15 cellular contexts compared by ENCODE assay signal in genomic region chr11:89489930-89490329, GRCh38. TPM values are rescaled to one million over a fixed set of nuclear protein-coding genes. Genes with fewer than 3 reads are reported as not detected.
A peak's percentile ranks its signal among the peaks of the same experiment; 100 is the strongest.
DNase-seq lines count a peak whose midpoint lies in the region; TF ChIP-seq lines count a peak whose summit lies in the region.
"Had no signal": no experiment of that assay in that cellular context is flagged by ENCODE, and none has a peak within 500 bp of the region (broad histone marks: within the 10 kb centered on the region; RNA-seq: fewer than 3 reads in every experiment).

No MANE protein-coding gene starts in this region.

- peaks cover 0 to 5% (median 0%) of the 10 kb centered on the region in 8 donors for H3K9me3 Mint-ChIP-seq in CD4-positive, alpha-beta memory T cell
- H3K9me3 Mint-ChIP-seq: activated T-helper 1 cell treated with anti-CD3 and anti-CD28 coated beads, Interleukin-12 subunit alpha, Interleukin-12 subunit beta, Interleukin-2, Interleukin-4 antibody, amounts not matched to agents 30 ng/mL and 10 ng/mL and 1 ng/mL, durations not matched to agents 14 hours and 24 hours and 36 hours; T-helper 2 cell treated with Interferon-gamma antibody and Interleukin-4, amounts not matched to agents 5 μg/mL and 100 μg/mL, for 36 hours had no signal

- peak overlapping the region; percentile 57 for H3K4me3 ChIP-seq in fibroblast of pulmonary artery (replicated peaks; ENCODE audit: low read depth, low read length)
- H3K4me3 ChIP-seq in osteoblast (ENCODE audit: insufficient read depth, low read length): no peak overlapping the region
- H3K4me3 ChIP-seq in CD4-positive, alpha-beta memory T cell (ENCODE audit: low read length in 2 of 2): no peak overlapping the region

- H3K4me2 ChIP-seq in osteoblast (ENCODE audit: insufficient read depth, low read length): peak overlapping the region; percentile 86

- peaks cover 0 to 5% of the 10 kb centered on the region in 2 donors for H3K27me3 Mint-ChIP-seq in CD4-positive, alpha-beta memory T cell

- no peaks in the 10 kb centered on the region for H3K4me1 ChIP-seq in osteoblast (ENCODE audit: insufficient read depth, low read length)
- H3K4me1 ChIP-seq in CD4-positive, alpha-beta memory T cell (ENCODE audit: insufficient read depth, low read length): no peaks in the 10 kb centered on the region

- no peaks in the 10 kb centered on the region for H3K36me3 ChIP-seq in osteoblast (ENCODE audit: insufficient read depth, low read length)
- no peaks in the 10 kb centered on the region for H3K36me3 ChIP-seq in CD4-positive, alpha-beta memory T cell (ENCODE audit: insufficient read depth, low read length)

- no peaks in the 10 kb centered on the region for H3K9me3 ChIP-seq in osteoblast (ENCODE audit: low read depth, low read length)
- no peaks in the 10 kb centered on the region for H3K9me3 ChIP-seq in CD4-positive, alpha-beta memory T cell (ENCODE audit: control insufficient read depth in 1 of 2, low read length in 2 of 2)

- no peaks in the 10 kb centered on the region for H3K27me3 ChIP-seq in osteoblast (ENCODE audit: insufficient read depth, low read length)
- H3K27me3 ChIP-seq in CD4-positive, alpha-beta memory T cell (ENCODE audit: insufficient read depth, low read length): no peaks in the 10 kb centered on the region

- no peak overlapping the region for H2AFZ ChIP-seq in osteoblast (ENCODE audit: low read length)

- no peak overlapping the region for H3K27ac ChIP-seq in osteoblast (ENCODE audit: low read depth, low read length)
- no peak overlapping the region for H3K27ac ChIP-seq in CD4-positive, alpha-beta memory T cell (ENCODE audit: low read depth, low read length)

- intact Hi-C loops in CD4-positive, alpha-beta memory T cell (cut with micrococcal nuclease): no loop called here

- H3K79me2 ChIP-seq in osteoblast (ENCODE audit: insufficient read depth, low read length): no peaks in the 10 kb centered on the region

- CTCF ChIA-PET in CD4-positive, alpha-beta memory T cell (lab: Charles Lee; ENCODE audit: partially characterized antibody): no interaction called here

- peak; percentile 3 for DNase-seq in AG08396 (ENCODE audit: low spot score)
- DNase-seq in NCI-H82 (lab: John Stamatoyannopoulos, UW): peak; percentile 80
- DNase-seq in fibroblast of pulmonary artery (ENCODE audit: low read depth): no peak
- DNase-seq in osteoblast (ENCODE audit: insufficient read length, low spot score, missing footprints): no peak
- no peak for DNase-seq in CD4-positive, alpha-beta memory T cell
- DNase-seq in activated CD8-positive, alpha-beta memory T cell treated with anti-CD3 and anti-CD28 coated beads for 24 hours: no peak
- DNase-seq in NCI-H446 treated with DMSO at 0.1 percent for 48 hours (lab: John Stamatoyannopoulos, UW): no peak
- DNase-seq in stimulated activated CD4-positive, alpha-beta T cell treated with anti-CD3 and anti-CD28 coated beads, Interleukin-4, amount 100 ng/mL, for 1 hour: no peak
- DNase-seq: activated CD4-positive, alpha-beta T cell treated with anti-CD3 and anti-CD28 coated beads, Interleukin-2, amount 50 U/mL, for 4 hours; DMS 273 treated with DMSO at 0.1 percent for 48 hours; effector CD4-positive, alpha-beta T cell; NCI-H1105; NCI-H446 had no signal

- H3K36me3 Mint-ChIP-seq in CD4-positive, alpha-beta memory T cell: no peaks in the 10 kb centered on the region

- TF ChIP-seq CTCF in fibroblast of pulmonary artery (IDR thresholded peaks at IDR 0.05; ENCODE audit: low read length, missing control alignments): no peak
- no peak for TF ChIP-seq CTCF in osteoblast (IDR thresholded peaks at IDR 0.05; ENCODE audit: extremely low read depth, low read depth, low read length)

- no peak overlapping the region for H3K4me3 Mint-ChIP-seq in CD4-positive, alpha-beta memory T cell
- H3K4me3 Mint-ChIP-seq: activated T-helper 1 cell treated with anti-CD3 and anti-CD28 coated beads, Interleukin-12 subunit alpha, Interleukin-12 subunit beta, Interleukin-2, Interleukin-4 antibody, amounts not matched to agents 30 ng/mL and 10 ng/mL and 1 ng/mL, durations not matched to agents 14 hours and 24 hours and 36 hours; T-helper 2 cell treated with Interferon-gamma antibody and Interleukin-4, amounts not matched to agents 5 μg/mL and 100 μg/mL, for 36 hours had no signal

- H3K4me1 Mint-ChIP-seq in CD4-positive, alpha-beta memory T cell: peaks cover 0 to 2% (median under 1%) of the 10 kb centered on the region in 4 donors

- POLR2A ChIA-PET in CD4-positive, alpha-beta memory T cell (lab: Charles Lee; ENCODE audit: partially characterized antibody): no interaction called here

- no peaks in the 10 kb centered on the region for H4K20me1 ChIP-seq in osteoblast (ENCODE audit: insufficient read depth, low read length)

- no peak overlapping the region for H3K27ac Mint-ChIP-seq in CD4-positive, alpha-beta memory T cell
- H3K27ac Mint-ChIP-seq: activated T-helper 1 cell treated with anti-CD3 and anti-CD28 coated beads, Interleukin-12 subunit alpha, Interleukin-12 subunit beta, Interleukin-2, Interleukin-4 antibody, amounts not matched to agents 30 ng/mL and 10 ng/mL and 1 ng/mL, durations not matched to agents 14 hours and 24 hours and 36 hours; T-helper 2 cell treated with Interferon-gamma antibody and Interleukin-4, amounts not matched to agents 5 μg/mL and 100 μg/mL, for 36 hours had no signal

RNA-seq across cellular contexts. Expression of gene NOX4, which starts 1.2 kb away (rescaled TPM):
- 1.8 TPM in 2 replicates for total RNA-seq in osteoblast
- total RNA-seq in CD4-positive, alpha-beta memory T cell: not detected
- not detected for polyA plus RNA-seq in CD4-positive, alpha-beta memory T cell
- total RNA-seq: activated T-helper 1 cell treated with anti-CD3 and anti-CD28 coated beads, Interleukin-12 subunit alpha, Interleukin-12 subunit beta, Interleukin-2, Interleukin-4 antibody, amounts not matched to agents 30 ng/mL and 10 ng/mL and 1 ng/mL, durations not matched to agents 14 hours and 24 hours and 36 hours had no signal

Comparison
In these comparisons a context has a peak if more than half of its experiments do, and no peak if none do; other contexts are left out.
1. DNase-seq: peak in AG08396 (single experiment) and NCI-H82 (single experiment); none in fibroblast of pulmonary artery (single experiment), osteoblast (single experiment), CD4-positive, alpha-beta memory T cell (0 of 5), activated CD8-positive, alpha-beta memory T cell treated with anti-CD3 and anti-CD28 coated beads for 24 hours (single experiment), NCI-H446 treated with DMSO at 0.1 percent for 48 hours (single experiment) and stimulated activated CD4-positive, alpha-beta T cell treated with anti-CD3 and anti-CD28 coated beads, Interleukin-4, amount 100 ng/mL, for 1 hour (single experiment).